In genomic region chr17:63848834-63849689, GRCh38 we compare ENCODE assay signal across 1 cellular context.
TF ChIP-seq lines count a peak whose summit lies in the region.

No MANE protein-coding gene starts in this region.

TF ChIP-seq in WTC11, 78 proteins besides CTCF, POLR2A, EP300 and RAD21 (continued from another document and continues in another):
- TF ChIP-seq ZBTB43 (CRISPR knock-in tag; IDR thresholded peaks at IDR 0.05) (peak; percentile 86), ATF2 (CRISPR knock-in tag; IDR thresholded peaks at IDR 0.05; ENCODE audit: borderline replicate concordance, low read depth) (peak; percentile 69; the same call in 1 of the 2 replicates), PRRX2 (CRISPR knock-in tag; IDR thresholded peaks at IDR 0.05) (0 out of 2 replicates have a peak, but pooled peaks have one; percentile 33), ZNF425 (CRISPR knock-in tag; conservative IDR thresholded peaks at IDR 0.05) (no peak), TEAD4 (CRISPR knock-in tag; IDR thresholded peaks at IDR 0.05) (no peak), RORB (CRISPR knock-in tag; IDR thresholded peaks at IDR 0.05) (no peak), MXD4 (CRISPR knock-in tag; IDR thresholded peaks at IDR 0.05; ENCODE audit: borderline replicate concordance) (no peak), ATF6 (CRISPR knock-in tag; IDR thresholded peaks at IDR 0.05) (no peak), SOX15 (CRISPR knock-in tag; IDR thresholded peaks at IDR 0.05) (no peak), ZNF416 (CRISPR knock-in tag; IDR thresholded peaks at IDR 0.05) (no peak), KAT7 (CRISPR knock-in tag; IDR thresholded peaks at IDR 0.05; ENCODE audit: borderline replicate concordance) (0 out of 2 replicates have a peak, but pooled peaks have one; percentile 66), ATF1 (CRISPR knock-in tag; IDR thresholded peaks at IDR 0.05) (peak; percentile 92), MLX (CRISPR knock-in tag; IDR thresholded peaks at IDR 0.05) (no peak), ZNF317 (CRISPR knock-in tag; IDR thresholded peaks at IDR 0.05; ENCODE audit: borderline replicate concordance, low read depth) (0 out of 2 replicates have a peak, but pooled peaks have one; percentile 24), JAZF1 (CRISPR knock-in tag; IDR thresholded peaks at IDR 0.05) (no peak), ZBTB21 (CRISPR knock-in tag; IDR thresholded peaks at IDR 0.05; ENCODE audit: borderline replicate concordance) (peak; percentile 83; the same call in 1 of the 2 replicates), ZNF396 (CRISPR knock-in tag; IDR thresholded peaks at IDR 0.05; ENCODE audit: borderline replicate concordance) (no peak), ZNF138 (CRISPR knock-in tag; conservative IDR thresholded peaks at IDR 0.05) (peak; percentile 82), GRHL2 (CRISPR knock-in tag; IDR thresholded peaks at IDR 0.05; ENCODE audit: insufficient replicate concordance, severe bottlenecking) (no peak), ZNF121 (CRISPR knock-in tag; IDR thresholded peaks at IDR 0.05) (no peak), ETV6 (CRISPR knock-in tag; IDR thresholded peaks at IDR 0.05) (peak; percentile 90), ZNF423 (CRISPR knock-in tag; IDR thresholded peaks at IDR 0.05) (no peak), NR3C1 (CRISPR knock-in tag; conservative IDR thresholded peaks at IDR 0.05; ENCODE audit: low read depth) (no peak), RELA (CRISPR knock-in tag; IDR thresholded peaks at IDR 0.05; ENCODE audit: borderline replicate concordance) (peak; percentile 16; the same call in 1 of the 2 replicates), IRF2 (CRISPR knock-in tag; IDR thresholded peaks at IDR 0.05; ENCODE audit: borderline replicate concordance, low read depth) (0 out of 2 replicates have a peak, but pooled peaks have one; percentile 85), ZNF232 (CRISPR knock-in tag; IDR thresholded peaks at IDR 0.05) (peak; percentile 90; the same call in 1 of the 2 replicates), TEAD1 (CRISPR knock-in tag; IDR thresholded peaks at IDR 0.05) (no peak; the same call in 1 of the 2 replicates), NFATC4 (CRISPR knock-in tag; IDR thresholded peaks at IDR 0.05) (no peak), MYBL2 (CRISPR knock-in tag; IDR thresholded peaks at IDR 0.05) (peak; percentile 87), HMGA2 (CRISPR knock-in tag; IDR thresholded peaks at IDR 0.05) (no peak), E2F1 (CRISPR knock-in tag; IDR thresholded peaks at IDR 0.05) (peak; percentile 84; the same call in 1 of the 2 replicates), JUN (CRISPR knock-in tag; IDR thresholded peaks at IDR 0.05) (0 out of 2 replicates have a peak, but pooled peaks have one; percentile 43), ZMAT4 (CRISPR knock-in tag; IDR thresholded peaks at IDR 0.05) (no peak)
- TF ChIP-seq, protein P1, sequence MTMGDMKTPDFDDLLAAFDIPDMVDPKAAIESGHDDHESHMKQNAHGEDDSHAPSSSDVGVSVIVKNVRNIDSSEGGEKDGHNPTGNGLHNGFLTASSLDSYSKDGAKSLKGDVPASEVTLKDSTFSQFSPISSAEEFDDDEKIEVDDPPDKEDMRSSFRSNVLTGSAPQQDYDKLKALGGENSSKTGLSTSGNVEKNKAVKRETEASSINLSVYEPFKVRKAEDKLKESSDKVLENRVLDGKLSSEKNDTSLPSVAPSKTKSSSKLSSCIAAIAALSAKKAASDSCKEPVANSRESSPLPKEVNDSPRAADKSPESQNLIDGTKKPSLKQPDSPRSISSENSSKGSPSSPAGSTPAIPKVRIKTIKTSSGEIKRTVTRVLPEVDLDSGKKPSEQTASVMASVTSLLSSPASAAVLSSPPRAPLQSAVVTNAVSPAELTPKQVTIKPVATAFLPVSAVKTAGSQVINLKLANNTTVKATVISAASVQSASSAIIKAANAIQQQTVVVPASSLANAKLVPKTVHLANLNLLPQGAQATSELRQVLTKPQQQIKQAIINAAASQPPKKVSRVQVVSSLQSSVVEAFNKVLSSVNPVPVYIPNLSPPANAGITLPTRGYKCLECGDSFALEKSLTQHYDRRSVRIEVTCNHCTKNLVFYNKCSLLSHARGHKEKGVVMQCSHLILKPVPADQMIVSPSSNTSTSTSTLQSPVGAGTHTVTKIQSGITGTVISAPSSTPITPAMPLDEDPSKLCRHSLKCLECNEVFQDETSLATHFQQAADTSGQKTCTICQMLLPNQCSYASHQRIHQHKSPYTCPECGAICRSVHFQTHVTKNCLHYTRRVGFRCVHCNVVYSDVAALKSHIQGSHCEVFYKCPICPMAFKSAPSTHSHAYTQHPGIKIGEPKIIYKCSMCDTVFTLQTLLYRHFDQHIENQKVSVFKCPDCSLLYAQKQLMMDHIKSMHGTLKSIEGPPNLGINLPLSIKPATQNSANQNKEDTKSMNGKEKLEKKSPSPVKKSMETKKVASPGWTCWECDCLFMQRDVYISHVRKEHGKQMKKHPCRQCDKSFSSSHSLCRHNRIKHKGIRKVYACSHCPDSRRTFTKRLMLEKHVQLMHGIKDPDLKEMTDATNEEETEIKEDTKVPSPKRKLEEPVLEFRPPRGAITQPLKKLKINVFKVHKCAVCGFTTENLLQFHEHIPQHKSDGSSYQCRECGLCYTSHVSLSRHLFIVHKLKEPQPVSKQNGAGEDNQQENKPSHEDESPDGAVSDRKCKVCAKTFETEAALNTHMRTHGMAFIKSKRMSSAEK (CRISPR knock-in tag; IDR thresholded peaks at IDR 0.05; ENCODE audit: borderline replicate concordance): no peak
- TF ChIP-seq, protein P2, sequence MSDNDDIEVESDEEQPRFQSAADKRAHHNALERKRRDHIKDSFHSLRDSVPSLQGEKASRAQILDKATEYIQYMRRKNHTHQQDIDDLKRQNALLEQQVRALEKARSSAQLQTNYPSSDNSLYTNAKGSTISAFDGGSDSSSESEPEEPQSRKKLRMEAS (CRISPR knock-in tag; IDR thresholded peaks at IDR 0.05): peak; percentile 99
- TF ChIP-seq, protein P3, sequence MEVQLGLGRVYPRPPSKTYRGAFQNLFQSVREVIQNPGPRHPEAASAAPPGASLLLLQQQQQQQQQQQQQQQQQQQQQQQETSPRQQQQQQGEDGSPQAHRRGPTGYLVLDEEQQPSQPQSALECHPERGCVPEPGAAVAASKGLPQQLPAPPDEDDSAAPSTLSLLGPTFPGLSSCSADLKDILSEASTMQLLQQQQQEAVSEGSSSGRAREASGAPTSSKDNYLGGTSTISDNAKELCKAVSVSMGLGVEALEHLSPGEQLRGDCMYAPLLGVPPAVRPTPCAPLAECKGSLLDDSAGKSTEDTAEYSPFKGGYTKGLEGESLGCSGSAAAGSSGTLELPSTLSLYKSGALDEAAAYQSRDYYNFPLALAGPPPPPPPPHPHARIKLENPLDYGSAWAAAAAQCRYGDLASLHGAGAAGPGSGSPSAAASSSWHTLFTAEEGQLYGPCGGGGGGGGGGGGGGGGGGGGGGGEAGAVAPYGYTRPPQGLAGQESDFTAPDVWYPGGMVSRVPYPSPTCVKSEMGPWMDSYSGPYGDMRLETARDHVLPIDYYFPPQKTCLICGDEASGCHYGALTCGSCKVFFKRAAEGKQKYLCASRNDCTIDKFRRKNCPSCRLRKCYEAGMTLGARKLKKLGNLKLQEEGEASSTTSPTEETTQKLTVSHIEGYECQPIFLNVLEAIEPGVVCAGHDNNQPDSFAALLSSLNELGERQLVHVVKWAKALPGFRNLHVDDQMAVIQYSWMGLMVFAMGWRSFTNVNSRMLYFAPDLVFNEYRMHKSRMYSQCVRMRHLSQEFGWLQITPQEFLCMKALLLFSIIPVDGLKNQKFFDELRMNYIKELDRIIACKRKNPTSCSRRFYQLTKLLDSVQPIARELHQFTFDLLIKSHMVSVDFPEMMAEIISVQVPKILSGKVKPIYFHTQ (CRISPR knock-in tag; IDR thresholded peaks at IDR 0.05): no peak
- TF ChIP-seq, protein P4, sequence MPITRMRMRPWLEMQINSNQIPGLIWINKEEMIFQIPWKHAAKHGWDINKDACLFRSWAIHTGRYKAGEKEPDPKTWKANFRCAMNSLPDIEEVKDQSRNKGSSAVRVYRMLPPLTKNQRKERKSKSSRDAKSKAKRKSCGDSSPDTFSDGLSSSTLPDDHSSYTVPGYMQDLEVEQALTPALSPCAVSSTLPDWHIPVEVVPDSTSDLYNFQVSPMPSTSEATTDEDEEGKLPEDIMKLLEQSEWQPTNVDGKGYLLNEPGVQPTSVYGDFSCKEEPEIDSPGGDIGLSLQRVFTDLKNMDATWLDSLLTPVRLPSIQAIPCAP (CRISPR knock-in tag; IDR thresholded peaks at IDR 0.05): peak; percentile 81
- TF ChIP-seq, protein P5, sequence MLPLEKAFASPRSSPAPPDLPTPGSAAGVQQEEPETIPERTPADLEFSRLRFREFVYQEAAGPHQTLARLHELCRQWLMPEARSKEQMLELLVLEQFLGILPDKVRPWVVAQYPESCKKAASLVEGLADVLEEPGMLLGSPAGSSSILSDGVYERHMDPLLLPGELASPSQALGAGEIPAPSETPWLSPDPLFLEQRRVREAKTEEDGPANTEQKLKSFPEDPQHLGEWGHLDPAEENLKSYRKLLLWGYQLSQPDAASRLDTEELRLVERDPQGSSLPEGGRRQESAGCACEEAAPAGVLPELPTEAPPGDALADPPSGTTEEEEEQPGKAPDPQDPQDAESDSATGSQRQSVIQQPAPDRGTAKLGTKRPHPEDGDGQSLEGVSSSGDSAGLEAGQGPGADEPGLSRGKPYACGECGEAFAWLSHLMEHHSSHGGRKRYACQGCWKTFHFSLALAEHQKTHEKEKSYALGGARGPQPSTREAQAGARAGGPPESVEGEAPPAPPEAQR (CRISPR knock-in tag; IDR thresholded peaks at IDR 0.05): 0 out of 2 replicates have a peak, but pooled peaks have one; percentile 31
- TF ChIP-seq, protein P6, sequence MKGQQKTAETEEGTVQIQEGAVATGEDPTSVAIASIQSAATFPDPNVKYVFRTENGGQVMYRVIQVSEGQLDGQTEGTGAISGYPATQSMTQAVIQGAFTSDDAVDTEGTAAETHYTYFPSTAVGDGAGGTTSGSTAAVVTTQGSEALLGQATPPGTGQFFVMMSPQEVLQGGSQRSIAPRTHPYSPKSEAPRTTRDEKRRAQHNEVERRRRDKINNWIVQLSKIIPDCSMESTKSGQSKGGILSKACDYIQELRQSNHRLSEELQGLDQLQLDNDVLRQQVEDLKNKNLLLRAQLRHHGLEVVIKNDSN (CRISPR knock-in tag; IDR thresholded peaks at IDR 0.05): peak; percentile 94
